ENCODE assay signal across 8 cellular contexts in the genomic region with DNA sequence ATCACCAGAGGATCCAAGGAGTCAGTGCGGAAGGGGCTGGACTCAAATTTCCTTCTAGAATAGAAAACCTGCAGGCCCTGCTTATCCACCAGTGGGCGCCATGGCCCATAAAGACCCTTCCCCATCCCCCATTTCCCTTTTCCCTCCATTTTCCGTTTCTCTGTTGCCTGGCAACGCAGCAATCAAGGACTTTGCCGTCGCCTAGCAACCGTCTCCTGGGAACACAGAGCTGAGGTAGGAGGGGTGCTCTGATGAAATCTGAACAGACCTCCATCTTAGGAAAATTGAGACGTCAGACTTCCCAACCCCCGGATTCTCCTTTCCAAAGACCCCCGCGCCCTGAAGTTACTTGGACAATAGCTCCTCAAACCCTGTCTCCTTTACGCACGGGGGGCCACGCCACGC. TPM values are rescaled to one million over a fixed set of nuclear protein-coding genes. Genes with fewer than 3 reads are reported as not detected.
A peak's percentile ranks its signal among the peaks of the same experiment; 100 is the strongest.
DNase-seq lines count a peak whose midpoint lies in the region; ATAC-seq and TF ChIP-seq lines count a peak whose summit lies in the region.

No MANE protein-coding gene starts in this region.

- H3K27me3 ChIP-seq in AG04450 (ENCODE audit: control insufficient read depth, insufficient read depth, low read length) (no peaks in the 10 kb centered on the region), dorsolateral prefrontal cortex (peaks cover 0 to 3% (median 0%) of the 10 kb centered on the region in 45 donors), right lobe of liver (no peaks in the 10 kb centered on the region), subcutaneous abdominal adipose tissue (ENCODE audit: control insufficient read depth in 5 of 5, insufficient read depth in 4 of 5, low read length in 5 of 5) (peaks cover 0 to 10% (median 4%) of the 10 kb centered on the region in 5 donors)

- DNase-seq in AG04450 (ENCODE audit: low read depth, low spot score) = no peak
- DNase-seq in NCI-H1436 treated with DMSO at 0.1 percent for 48 hours (lab: John Stamatoyannopoulos, UW) = peak; percentile 85
- peak; percentile 81 for DNase-seq in SW480 (ENCODE audit: low spot score)
- peak; percentile 33 to 87 (median 75) for DNase-seq in dorsolateral prefrontal cortex
- DNase-seq in right lobe of liver = peak in 2 of 3 donors; percentile 77 to 81

- H3K9me3 ChIP-seq in AG04450 (ENCODE audit: control insufficient read depth, insufficient read depth, low read length) (no peaks in the 10 kb centered on the region), right lobe of liver (no peaks in the 10 kb centered on the region), subcutaneous abdominal adipose tissue (ENCODE audit: control insufficient read depth in 5 of 5, low read length in 5 of 5) (no peaks in the 10 kb centered on the region)

- TF ChIP-seq POLR2A in right lobe of liver (IDR thresholded peaks at IDR 0.05) = no peak

- peak overlapping the region; percentile 39 for H3K27ac ChIP-seq in AG04450 (ENCODE audit: low read depth, low read length)
- H3K27ac ChIP-seq in dorsolateral prefrontal cortex = peak overlapping the region in 54 of 59 donors; percentile 50 to 99 (median 84)
- H3K27ac ChIP-seq in right lobe of liver = no peak overlapping the region
- no peak overlapping the region for H3K27ac ChIP-seq in subcutaneous abdominal adipose tissue (ENCODE audit: low read depth, low read length)

- peak; percentile 1 to 29 (median 9) for ATAC-seq in right lobe of liver
- ATAC-seq in GM18867 (IDR thresholded peaks at IDR 0.05; ENCODE audit: unreplicated experiment) = no peak

- no peak overlapping the region for H3K9ac ChIP-seq in subcutaneous abdominal adipose tissue (ENCODE audit: low read length in 5 of 5)

- CTCF ChIA-PET in AG04450 (lab: Charles Lee) = interaction anchor here (1.0 to 1.7 kb wide), 5 partner anchors 8 to 195 kb away, joined by 3 to 20 read pairs (median 3); a partner anchor contains a TSS

- H3K4me3 ChIP-seq in AG04450 (ENCODE audit: low read depth, low read length) (peak overlapping the region; percentile 58), dorsolateral prefrontal cortex (peak overlapping the region; percentile 42 to 98 (median 68)), right lobe of liver (peak overlapping the region; percentile 37 to 49 (median 38)), subcutaneous abdominal adipose tissue (ENCODE audit: low read depth in 1 of 5, low read length in 5 of 5) (peak overlapping the region; percentile 23 to 68 (median 61))

- H3K4me1 ChIP-seq in right lobe of liver (peaks cover 0 to 9% (median 1%) of the 10 kb centered on the region in 4 donors), subcutaneous abdominal adipose tissue (ENCODE audit: control insufficient read depth in 5 of 5, insufficient read depth in 5 of 5, low read length in 5 of 5) (peaks cover 1 to 48% (median 44%) of the 10 kb centered on the region in 5 donors)

- POLR2A ChIA-PET in AG04450 (lab: Yijun Ruan, JAX) = interaction anchor here (1.1 to 1.3 kb wide), 2 partner anchors 20 to 116 kb away, joined by 3 to 4 read pairs; a partner anchor contains a TSS

- H3K36me3 ChIP-seq in right lobe of liver (no peaks in the 10 kb centered on the region), subcutaneous abdominal adipose tissue (ENCODE audit: control insufficient read depth in 5 of 5, insufficient read depth in 5 of 5, low read length in 5 of 5) (no peaks in the 10 kb centered on the region)

- TF ChIP-seq CTCF in AG04450 (IDR thresholded peaks at IDR 0.05; ENCODE audit: low read depth, low read length) (peak; percentile 53), GM12872 (IDR thresholded peaks at IDR 0.05; ENCODE audit: insufficient read depth, low read depth, low read length) (peak; percentile 61), dorsolateral prefrontal cortex (IDR thresholded peaks at IDR 0.05 in 54 of 56, conservative IDR thresholded peaks at IDR 0.05 in 2 of 56; ENCODE audit: low read depth in 1 of 56, partially characterized antibody in 56 of 56) (peak in 43 of 56 donors; percentile 5 to 52 (median 33)), right lobe of liver (IDR thresholded peaks at IDR 0.05) (peak in 3 of 4 donors; percentile 21 to 32 (median 30))

- intact Hi-C loops in dorsolateral prefrontal cortex (cut with DNase I) (loop anchor here in 1 of 2 donors (1.0 kb wide), 1 partner anchor 9 kb away; no protein-coding TSS in a partner anchor), right lobe of liver (cut with DNase I) (no loop called here)

- WGBS in right lobe of liver (ENCODE audit: insufficient coverage, low coverage, low lambda C conversion rate, missing lambda C conversion rate) = 4% methylated on average over 15 of the region's 15 CpGs

RNA-seq across cellular contexts. Expression of a gene that starts 5.7 kb away (rescaled TPM):
- polyA plus RNA-seq in AG04450 (2011; rRNA removed) = 10.2 and 11.6 TPM in 2 replicates
- 15.2 and 19.5 TPM in 2 replicates for polyA minus RNA-seq in AG04450 (2011; rRNA and poly(A)+ RNA removed)
- total RNA-seq in dorsolateral prefrontal cortex = 100 to 1,000 TPM; 109 to 508 (median 348) TPM
- 1 to 10 TPM; 3.0 to 6.4 (median 4.1) TPM for total RNA-seq in right lobe of liver

RNA-seq across cellular contexts. Expression of a gene that starts 5.8 kb away (rescaled TPM):
- polyA plus RNA-seq in AG04450 (2011; rRNA removed) = 217 and 262 TPM in 2 replicates
- polyA minus RNA-seq in AG04450 (2011; rRNA and poly(A)+ RNA removed) = 169 and 241 TPM in 2 replicates
- total RNA-seq in dorsolateral prefrontal cortex = 100 to 1,000 TPM; 242 to 722 (median 375) TPM
- total RNA-seq in right lobe of liver = 1,000 to 10,000 TPM in 3 of 6 experiments, 100 to 1,000 TPM in 3; 640 to 1,849 (median 1,071) TPM

RNA-seq across cellular contexts. Expression of a gene that starts 20.4 kb away (rescaled TPM):
- 5.1 and 8.2 TPM in 2 replicates for polyA plus RNA-seq in AG04450 (2011; rRNA removed)
- 23.9 and 29.6 TPM in 2 replicates for polyA minus RNA-seq in AG04450 (2011; rRNA and poly(A)+ RNA removed)
- total RNA-seq in dorsolateral prefrontal cortex = 10 to 100 TPM; 31.9 to 83.9 (median 51.7) TPM
- 10 to 100 TPM in 4 of 6 experiments, 1 to 10 TPM in 2; 9.6 to 13.5 (median 12.8) TPM for total RNA-seq in right lobe of liver

RNA-seq across cellular contexts. Expression of a gene that starts 25.4 kb away (rescaled TPM):
- 56.3 and 58.7 TPM in 2 replicates for polyA plus RNA-seq in AG04450 (2011; rRNA removed)
- polyA minus RNA-seq in AG04450 (2011; rRNA and poly(A)+ RNA removed) = 58.1 and 72.8 TPM in 2 replicates
- total RNA-seq in dorsolateral prefrontal cortex (10 to 100 TPM; 21.3 to 54.1 (median 37.2) TPM), right lobe of liver (10 to 100 TPM; 16.0 to 24.3 (median 18.2) TPM)

RNA-seq across cellular contexts. Expression of a gene that starts 28.4 kb away (rescaled TPM):
- polyA plus RNA-seq in AG04450 (2011; rRNA removed) = 929 and 984 TPM in 2 replicates
- 405 and 431 TPM in 2 replicates for polyA minus RNA-seq in AG04450 (2011; rRNA and poly(A)+ RNA removed)
- total RNA-seq in dorsolateral prefrontal cortex = 100 to 1,000 TPM; 350 to 533 (median 438) TPM
- total RNA-seq in right lobe of liver = 100 to 1,000 TPM; 238 to 330 (median 244) TPM

Comparison
In these comparisons a context has a peak if more than half of its experiments do, and no peak if none do; other contexts are left out.
1. H3K27ac ChIP-seq: peak in AG04450 (single experiment) and dorsolateral prefrontal cortex (54 of 59); none in right lobe of liver (0 of 3) and subcutaneous abdominal adipose tissue (single experiment).
2. RNA of a gene that starts 5.7 kb away (total RNA-seq): 109 to 508 TPM in dorsolateral prefrontal cortex; 3.0 to 6.4 TPM in right lobe of liver; every median in the first group is over 10 times any median in the second.
3. Peak in every context shown above with its lines, with median percentiles within 50 percentile points of each other: H3K4me3 ChIP-seq and CTCF ChIP-seq.